17 cellular contexts compared by ENCODE assay signal in the genomic region with DNA sequence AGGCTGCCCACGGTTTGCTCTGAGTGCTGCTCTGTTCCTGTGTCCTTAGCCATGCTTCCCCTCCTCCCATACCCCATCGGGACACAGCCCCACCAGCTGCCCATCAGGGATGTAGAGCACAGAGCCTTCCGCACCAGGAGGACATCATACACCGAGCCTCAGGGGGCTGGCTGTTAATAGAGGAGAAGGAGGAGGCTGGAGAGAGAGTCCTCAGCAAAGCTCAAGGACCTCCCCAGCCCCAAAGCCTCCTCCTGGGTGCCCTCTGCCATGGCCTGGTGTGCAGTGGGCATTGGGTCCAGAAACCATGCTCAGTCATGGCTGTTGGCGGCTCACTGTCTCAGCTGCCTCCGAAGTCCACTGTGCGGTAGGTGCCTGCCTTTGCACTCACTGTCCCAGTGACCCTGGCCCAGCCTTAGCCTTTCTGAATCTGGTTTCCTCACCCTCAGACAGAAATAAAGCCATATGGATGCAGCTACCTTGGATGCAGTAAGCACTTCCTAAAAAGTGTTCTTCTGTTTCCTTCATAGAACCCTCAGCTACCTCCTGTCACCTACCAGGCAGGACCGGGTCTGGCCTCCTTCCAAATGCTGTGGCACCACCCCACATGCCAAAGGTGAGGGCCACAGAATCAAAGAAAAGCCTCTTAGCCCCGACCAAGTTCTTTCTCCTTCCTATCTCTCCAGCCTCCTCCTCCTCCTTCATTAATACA.
"Had no signal": no experiment of that assay in that cellular context is flagged by ENCODE, and none has a peak within 500 bp of the region (broad histone marks: within the 10 kb centered on the region; RNA-seq: fewer than 3 reads in every experiment).

No MANE protein-coding gene starts in this region.

- H3K4me3 Mint-ChIP-seq: activated CD4-positive, alpha-beta memory T cell treated with anti-CD3 and anti-CD28 coated beads for 36 hours; activated CD4-positive, alpha-beta T cell treated with anti-CD3 and anti-CD28 coated beads for 36 hours; activated naive CD8-positive, alpha-beta T cell treated with anti-CD3 and anti-CD28 coated beads, Interleukin-2, amount 50 U/mL, for 24 hours; activated T-helper 1 cell treated with anti-CD3 and anti-CD28 coated beads, Interleukin-12 subunit alpha, Interleukin-12 subunit beta, Interleukin-2, Interleukin-4 antibody, amounts not matched to agents 30 ng/mL and 10 ng/mL and 1 ng/mL, durations not matched to agents 14 hours and 24 hours and 36 hours; T-helper 17 cell had no signal

- H3K36me3 ChIP-seq: pancreas, transverse colon had no signal

- ATAC-seq: activated CD4-positive, alpha-beta T cell treated with anti-CD3 and anti-CD28 coated beads for 36 hours; activated naive CD8-positive, alpha-beta T cell treated with anti-CD3 and anti-CD28 coated beads, Interleukin-2, amount 50 U/mL, for 24 hours; foreskin keratinocyte; pancreas; T-helper 17 cell had no signal

- H3K36me3 Mint-ChIP-seq: activated CD4-positive, alpha-beta memory T cell treated with anti-CD3 and anti-CD28 coated beads for 36 hours had no signal

- DNase-seq: activated CD4-positive, alpha-beta memory T cell treated with anti-CD3 and anti-CD28 coated beads for 36 hours; activated CD4-positive, alpha-beta T cell treated with anti-CD3 and anti-CD28 coated beads for 36 hours; activated naive CD4-positive, alpha-beta T cell; activated naive CD8-positive, alpha-beta T cell treated with anti-CD3 and anti-CD28 coated beads, Interleukin-2, amount 50 U/mL, for 24 hours; cortex of kidney; effector CD8-positive, alpha-beta T cell; foreskin keratinocyte; glutamatergic neuron; hypothalamus; pancreas; stimulated activated CD4-positive, alpha-beta T cell treated with anti-CD3 and anti-CD28 coated beads, Interleukin-12 subunit alpha, Interleukin-12 subunit beta, amount 100 ng/mL, for 4 hours; stimulated activated CD4-positive, alpha-beta T cell treated with anti-CD3 and anti-CD28 coated beads, Interleukin-2, amount 100 ng/mL, for 24 hours; stimulated activated naive CD4-positive, alpha-beta T cell treated with Interleukin-2 at 50 U/mL for 16 hours; substantia nigra; T-helper 17 cell; transverse colon had no signal

- H3K27me3 ChIP-seq: pancreas, transverse colon had no signal

- H3K27ac ChIP-seq: foreskin keratinocyte, pancreas, transverse colon had no signal

- H3K9me3 ChIP-seq: pancreas had no signal

- H3K27me3 Mint-ChIP-seq: activated CD4-positive, alpha-beta memory T cell treated with anti-CD3 and anti-CD28 coated beads for 36 hours; activated CD4-positive, alpha-beta T cell treated with anti-CD3 and anti-CD28 coated beads for 36 hours; activated naive CD8-positive, alpha-beta T cell treated with anti-CD3 and anti-CD28 coated beads, Interleukin-2, amount 50 U/mL, for 24 hours had no signal

- H3K4me1 ChIP-seq: foreskin keratinocyte, pancreas, transverse colon had no signal

- H3K9me3 Mint-ChIP-seq: activated CD4-positive, alpha-beta memory T cell treated with anti-CD3 and anti-CD28 coated beads for 36 hours; activated T-helper 1 cell treated with anti-CD3 and anti-CD28 coated beads, Interleukin-12 subunit alpha, Interleukin-12 subunit beta, Interleukin-2, Interleukin-4 antibody, amounts not matched to agents 30 ng/mL and 10 ng/mL and 1 ng/mL, durations not matched to agents 14 hours and 24 hours and 36 hours had no signal

- H3K4me1 Mint-ChIP-seq: activated CD4-positive, alpha-beta T cell treated with anti-CD3 and anti-CD28 coated beads for 36 hours; activated naive CD8-positive, alpha-beta T cell treated with anti-CD3 and anti-CD28 coated beads, Interleukin-2, amount 50 U/mL, for 24 hours had no signal

- H3K27ac Mint-ChIP-seq: activated CD4-positive, alpha-beta memory T cell treated with anti-CD3 and anti-CD28 coated beads for 36 hours; activated CD4-positive, alpha-beta T cell treated with anti-CD3 and anti-CD28 coated beads for 36 hours; activated naive CD8-positive, alpha-beta T cell treated with anti-CD3 and anti-CD28 coated beads, Interleukin-2, amount 50 U/mL, for 24 hours; activated T-helper 1 cell treated with anti-CD3 and anti-CD28 coated beads, Interleukin-12 subunit alpha, Interleukin-12 subunit beta, Interleukin-2, Interleukin-4 antibody, amounts not matched to agents 30 ng/mL and 10 ng/mL and 1 ng/mL, durations not matched to agents 14 hours and 24 hours and 36 hours; T-helper 17 cell had no signal

- H3K4me3 ChIP-seq: pancreas, transverse colon had no signal
